Comparison of ENCODE assay signal across 10 cellular contexts in genomic region chr9:105246656-105247162, GRCh38. TPM values are rescaled to one million over a fixed set of nuclear protein-coding genes. Genes with fewer than 3 reads are reported as not detected.
DNase-seq lines count a peak whose midpoint lies in the region; ATAC-seq and TF ChIP-seq lines count a peak whose summit lies in the region.
"Had no signal": no experiment of that assay in that cellular context is flagged by ENCODE, and none has a peak within 500 bp of the region (broad histone marks: within the 10 kb centered on the region; RNA-seq: fewer than 3 reads in every experiment).

No MANE protein-coding gene starts in this region.

- H3K4me1 ChIP-seq in stomach: peaks cover 14 to 71% (median 44%) of the 10 kb centered on the region in 4 donors

- DNase-seq in DMS79 treated with DMSO at 0.1 percent for 48 hours (lab: John Stamatoyannopoulos, UW) (peak; percentile 4), DMS79 (lab: John Stamatoyannopoulos, UW) (no peak), T-cell (no peak), glutamatergic neuron (no peak), stomach (no peak), GF-D8 (lab: John Stamatoyannopoulos, UW) (no peak), NCI-H748 treated with DMSO at 0.1 percent for 48 hours (lab: John Stamatoyannopoulos, UW) (no peak), retina (no peak)
- DNase-seq: activated naive CD8-positive, alpha-beta T cell treated with anti-CD3 and anti-CD28 coated beads, Interleukin-2, amount 10 ng/mL, durations not matched to agents 7 days and 5 days had no signal

- H3K4me3 ChIP-seq in stomach: peak overlapping the region in 3 of 4 donors; percentile 87 to 96 (median 88)

- no peak for ATAC-seq in T-cell (replicated peaks in 1 of 4)
- ATAC-seq: activated CD4-positive, CD25-positive, alpha-beta regulatory T cell treated with anti-CD3 and anti-CD28 coated beads, Interleukin-2, amount 50 U/mL, for 24 hours had no signal

- H3K4me3 Mint-ChIP-seq in T-cell: peak overlapping the region in 2 of 3 donors; percentile 85 to 95
- H3K4me3 Mint-ChIP-seq in glutamatergic neuron (ENCODE audit: unreplicated experiment): peak overlapping the region; percentile 43

- TF ChIP-seq CTCF in glutamatergic neuron (IDR thresholded peaks at IDR 0.05; ENCODE audit: partially characterized antibody, unreplicated experiment) (no peak), stomach (IDR thresholded peaks at IDR 0.05) (no peak)

- CTCF ChIA-PET in T-cell (lab: Charles Lee): no interaction called here

- WGBS in stomach, 5 donors: 22 to 52% (median 37%) methylated on average over 5 of the region's 5 CpGs

- H3K9me3 Mint-ChIP-seq in T-cell: no peaks in the 10 kb centered on the region
- H3K9me3 Mint-ChIP-seq in glutamatergic neuron (ENCODE audit: unreplicated experiment): peaks cover 9% of the 10 kb centered on the region
- H3K9me3 Mint-ChIP-seq: activated naive CD8-positive, alpha-beta T cell treated with anti-CD3 and anti-CD28 coated beads, Interleukin-2, amount 10 ng/mL, durations not matched to agents 7 days and 5 days had no signal

- no peak for TF ChIP-seq POLR2A in stomach (IDR thresholded peaks at IDR 0.05)

- TF ChIP-seq EP300 in stomach (IDR thresholded peaks at IDR 0.05): no peak

- H3K36me3 ChIP-seq in stomach: no peaks in the 10 kb centered on the region

- H3K27ac ChIP-seq in stomach: peak overlapping the region in 2 of 5 donors; percentile 92 to 96

- POLR2A ChIA-PET in T-cell (lab: Charles Lee): interaction anchor here in 1 of 2 donors (0.6 kb wide), 2 partner anchors 20 to 26 kb away, joined by 3 read pairs; no protein-coding TSS in a partner anchor

- H3K9me3 ChIP-seq in stomach: no peaks in the 10 kb centered on the region

- H3K27me3 Mint-ChIP-seq in T-cell: no peaks in the 10 kb centered on the region
- peaks cover 6% of the 10 kb centered on the region for H3K27me3 Mint-ChIP-seq in glutamatergic neuron (ENCODE audit: unreplicated experiment)

- intact Hi-C loops in stomach (cut with DNase I; ENCODE audit: low total_unique reads): no loop called here

- H3K27ac Mint-ChIP-seq in T-cell (no peak overlapping the region), glutamatergic neuron (ENCODE audit: unreplicated experiment) (no peak overlapping the region)
- H3K27ac Mint-ChIP-seq: activated naive CD8-positive, alpha-beta T cell treated with anti-CD3 and anti-CD28 coated beads, Interleukin-2, amount 10 ng/mL, durations not matched to agents 7 days and 5 days had no signal

- H3K4me1 Mint-ChIP-seq in T-cell: peaks cover 25 to 48% (median 25%) of the 10 kb centered on the region in 3 donors
- H3K4me1 Mint-ChIP-seq in glutamatergic neuron (ENCODE audit: low read depth, unreplicated experiment): peaks cover 21% of the 10 kb centered on the region

- H3K27me3 ChIP-seq in stomach: no peaks in the 10 kb centered on the region

- H3K36me3 Mint-ChIP-seq in T-cell (no peaks in the 10 kb centered on the region), glutamatergic neuron (ENCODE audit: unreplicated experiment) (no peaks in the 10 kb centered on the region)
- H3K36me3 Mint-ChIP-seq: activated naive CD8-positive, alpha-beta T cell treated with anti-CD3 and anti-CD28 coated beads, Interleukin-2, amount 10 ng/mL, durations not matched to agents 7 days and 5 days had no signal

RNA-seq across cellular contexts. Expression of gene SLC44A1, which starts 2.3 kb away (rescaled TPM):
- total RNA-seq in T-cell (10 to 100 TPM in 1 of 5 donors, 1 to 10 TPM in 4; 7.3 to 10.2 (median 9.4) TPM), glutamatergic neuron (ENCODE audit: unreplicated experiment) (9.6 TPM), stomach (10 to 100 TPM; 10.5 to 82.8 (median 22.8) TPM)
- 1 to 10 TPM; 5.7 to 8.4 (median 7.2) TPM for polyA plus RNA-seq in stomach
